Comparison of ENCODE assay signal across 21 cellular contexts in the genomic region with DNA sequence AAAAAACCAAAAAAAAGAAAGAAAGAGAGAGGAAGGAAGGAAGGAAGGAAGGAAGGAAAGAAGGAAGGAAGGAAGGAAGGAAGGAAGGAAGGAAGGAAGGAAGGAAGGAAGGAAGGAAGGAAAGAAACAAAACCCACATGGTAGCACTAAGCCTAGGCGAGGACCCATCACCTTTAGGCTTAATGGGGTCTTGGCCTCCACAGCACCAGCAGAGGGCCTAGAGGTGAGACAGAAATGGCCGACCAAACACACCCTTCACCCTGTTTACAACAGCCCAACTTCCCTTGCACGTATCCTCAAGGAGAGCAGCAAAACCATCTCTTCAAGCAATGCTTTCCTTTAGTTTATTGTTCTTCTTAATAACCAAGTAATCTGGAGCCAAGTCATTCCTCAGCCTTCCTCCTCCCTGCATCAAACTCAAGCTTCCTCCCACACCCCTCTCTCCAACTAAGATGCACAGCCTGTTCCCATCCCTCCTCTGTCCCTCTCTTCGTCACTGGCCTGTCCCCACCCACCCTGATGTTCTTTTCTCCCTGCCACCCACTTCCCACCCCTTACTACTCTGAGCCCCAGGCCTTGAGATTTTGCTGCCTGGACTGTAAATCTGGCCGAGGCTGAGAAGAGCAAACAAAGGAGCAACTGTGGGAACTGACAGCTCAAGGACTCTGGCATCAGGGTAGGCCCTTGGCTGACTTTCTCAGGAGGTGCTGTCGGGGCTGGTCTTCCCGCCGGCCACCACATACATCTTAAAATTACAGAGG. TPM values are rescaled to one million over a fixed set of nuclear protein-coding genes. Genes with fewer than 3 reads are reported as not detected.
A peak's percentile ranks its signal among the peaks of the same experiment; 100 is the strongest.
DNase-seq lines count a peak whose midpoint lies in the region; ATAC-seq and TF ChIP-seq lines count a peak whose summit lies in the region.
"Had no signal": no experiment of that assay in that cellular context is flagged by ENCODE, and none has a peak within 500 bp of the region (broad histone marks: within the 10 kb centered on the region; RNA-seq: fewer than 3 reads in every experiment).

No MANE protein-coding gene starts in this region.

- POLR2A ChIA-PET in WTC11 (lab: Charles Lee), result no interaction called here

- no peaks in the 10 kb centered on the region for H3K9me3 ChIP-seq in testis
- H3K9me3 ChIP-seq in smooth muscle cell (replicated peaks; ENCODE audit: low read depth), result no peaks in the 10 kb centered on the region
- H3K9me3 ChIP-seq: thoracic aorta had no signal

- H3K79me2 ChIP-seq in smooth muscle cell (ENCODE audit: low read depth), result no peaks in the 10 kb centered on the region

- H3K27me3 Mint-ChIP-seq in activated CD4-positive, alpha-beta T cell treated with anti-CD3 and anti-CD28 coated beads, Interleukin-2, amount 10 ng/mL, durations not matched to agents 24 days and 14 days, result peaks cover 8% of the 10 kb centered on the region
- H3K27me3 Mint-ChIP-seq in WTC11 (ENCODE audit: low read depth), result no peaks in the 10 kb centered on the region; the same call in 1 of the 2 replicates
- no peaks in the 10 kb centered on the region for H3K27me3 Mint-ChIP-seq in memory B cell

- CTCF ChIA-PET in WTC11 (lab: Charles Lee), result no interaction called here

- no peaks in the 10 kb centered on the region for H3K9me3 Mint-ChIP-seq in activated CD4-positive, alpha-beta T cell treated with anti-CD3 and anti-CD28 coated beads, Interleukin-2, amount 10 ng/mL, durations not matched to agents 24 days and 14 days
- H3K9me3 Mint-ChIP-seq in WTC11 (no peaks in the 10 kb centered on the region), memory B cell (no peaks in the 10 kb centered on the region)
- H3K9me3 Mint-ChIP-seq: naive thymus-derived CD4-positive, alpha-beta T cell had no signal

- H3K4me2 ChIP-seq in smooth muscle cell, result no peak overlapping the region

- 37 to 53% methylated on average over 8 of the region's 8 CpGs for WGBS in testis, 2 donors
- 81% methylated on average over 8 of the region's 8 CpGs for WGBS in smooth muscle cell (ENCODE audit: low lambda C conversion rate)

- H3K27ac ChIP-seq in testis (peak overlapping the region; percentile 59 to 83), smooth muscle cell (ENCODE audit: low read depth) (no peak overlapping the region)
- H3K27ac ChIP-seq: 22Rv1, thoracic aorta had no signal

- no peaks in the 10 kb centered on the region for H3F3A ChIP-seq in smooth muscle cell (ENCODE audit: low read depth)

- intact Hi-C loops in activated CD4-positive, alpha-beta T cell treated with anti-CD3 and anti-CD28 coated beads, Interleukin-2, amount 10 ng/mL, durations not matched to agents 24 days and 14 days (cut with micrococcal nuclease), result no loop called here
- intact Hi-C loops in testis (cut with DNase I; ENCODE audit: low total_unique reads), result no loop called here

- H4K20me1 ChIP-seq in smooth muscle cell (ENCODE audit: low read depth), result no peaks in the 10 kb centered on the region

- H3K36me3 ChIP-seq in testis (ENCODE audit: low read depth, missing control alignments) (no peaks in the 10 kb centered on the region), smooth muscle cell (ENCODE audit: low read depth) (no peaks in the 10 kb centered on the region)
- H3K36me3 ChIP-seq: thoracic aorta had no signal

- peak; percentile 41; the same call in 1 of the 2 replicates for ATAC-seq in WTC11
- peak; percentile 54 for ATAC-seq in memory B cell (ENCODE audit: low read depth)
- ATAC-seq: naive thymus-derived CD4-positive, alpha-beta T cell had no signal

- H2AFZ ChIP-seq in smooth muscle cell (ENCODE audit: low read depth), result no peak overlapping the region

- H3K27me3 ChIP-seq in testis (no peaks in the 10 kb centered on the region), smooth muscle cell (ENCODE audit: low read depth) (no peaks in the 10 kb centered on the region)
- H3K27me3 ChIP-seq: BLaER1 treated with 17β-estradiol and CSF1 and Interleukin-3, amounts not matched to agents 10 nM and 100 nM had no signal

- H3K4me3 ChIP-seq in testis (no peak overlapping the region), smooth muscle cell (no peak overlapping the region)
- H3K4me3 ChIP-seq: BLaER1 treated with 17β-estradiol and CSF1 and Interleukin-3, amounts not matched to agents 10 nM and 100 nM; thoracic aorta had no signal

- TF ChIP-seq CTCF in WTC11 (IDR thresholded peaks at IDR 0.05), result no peak
- TF ChIP-seq CTCF in testis (IDR thresholded peaks at IDR 0.05), result no peak
- TF ChIP-seq CTCF in smooth muscle cell (IDR thresholded peaks at IDR 0.05; ENCODE audit: borderline replicate concordance, insufficient read depth, poor library complexity, severe bottlenecking), result no peak

- peak overlapping the region; percentile 72 for H3K27ac Mint-ChIP-seq in activated CD4-positive, alpha-beta T cell treated with anti-CD3 and anti-CD28 coated beads, Interleukin-2, amount 10 ng/mL, durations not matched to agents 24 days and 14 days
- H3K27ac Mint-ChIP-seq in WTC11 (no peak overlapping the region), memory B cell (peak overlapping the region; percentile 90)

- no peak overlapping the region for H3K9ac ChIP-seq in smooth muscle cell (ENCODE audit: low read depth)
- H3K9ac ChIP-seq: BLaER1 treated with 17β-estradiol and CSF1 and Interleukin-3, amounts not matched to agents 10 nM and 100 nM had no signal

- H3K4me3 Mint-ChIP-seq in activated CD4-positive, alpha-beta T cell treated with anti-CD3 and anti-CD28 coated beads, Interleukin-2, amount 10 ng/mL, durations not matched to agents 24 days and 14 days, result no peak overlapping the region
- H3K4me3 Mint-ChIP-seq in WTC11 (no peak overlapping the region), memory B cell (no peak overlapping the region)
- H3K4me3 Mint-ChIP-seq: naive thymus-derived CD4-positive, alpha-beta T cell had no signal

- no peak for TF ChIP-seq POLR2A in testis (IDR thresholded peaks at IDR 0.05)

- H3K36me3 Mint-ChIP-seq in activated CD4-positive, alpha-beta T cell treated with anti-CD3 and anti-CD28 coated beads, Interleukin-2, amount 10 ng/mL, durations not matched to agents 24 days and 14 days (ENCODE audit: low read depth), result peaks cover 46% of the 10 kb centered on the region
- H3K36me3 Mint-ChIP-seq in WTC11 (no peaks in the 10 kb centered on the region), memory B cell (peaks cover 42% of the 10 kb centered on the region)

- no peak for DNase-seq in activated CD4-positive, alpha-beta T cell treated with anti-CD3 and anti-CD28 coated beads, Interleukin-2, amount 10 ng/mL, durations not matched to agents 24 days and 14 days
- DNase-seq in activated CD4-positive, alpha-beta T cell treated with anti-CD3 and anti-CD28 coated beads, Interleukin-2, amount 50 U/mL, for 48 hours, result no peak
- DNase-seq in WTC11 (ENCODE audit: low spot score) (no peak), memory B cell (ENCODE audit: low spot score in 2 of 2) (no peak), testis (peak; percentile 89), NCI-H2227 (lab: John Stamatoyannopoulos, UW; ENCODE audit: unreplicated experiment) (no peak), smooth muscle cell (lab: John Stamatoyannopoulos, UW; ENCODE audit: unreplicated experiment) (no peak), NCI-H345 treated with DMSO at 0.1 percent for 48 hours (lab: John Stamatoyannopoulos, UW; ENCODE audit: unreplicated experiment) (no peak)
- DNase-seq: activated effector memory CD4-positive, alpha-beta T cell treated with anti-CD3 and anti-CD28 coated beads, Interleukin-2, amount 50 U/mL, for 16 hours; DMS153; KBM-7; naive thymus-derived CD4-positive, alpha-beta T cell; NCI-H82; SW 1271 had no signal

- H3K4me1 ChIP-seq in testis (peaks cover 20% of the 10 kb centered on the region), smooth muscle cell (ENCODE audit: low read depth) (no peaks in the 10 kb centered on the region)

- H3K4me1 Mint-ChIP-seq in activated CD4-positive, alpha-beta T cell treated with anti-CD3 and anti-CD28 coated beads, Interleukin-2, amount 10 ng/mL, durations not matched to agents 24 days and 14 days, result peaks cover 4% of the 10 kb centered on the region
- H3K4me1 Mint-ChIP-seq in WTC11, result no peaks in the 10 kb centered on the region
- peaks cover 43% of the 10 kb centered on the region for H3K4me1 Mint-ChIP-seq in memory B cell

TF ChIP-seq in WTC11, 78 proteins besides CTCF, POLR2A, EP300 and RAD21 (continues in another document):
- TF ChIP-seq, protein P1, sequence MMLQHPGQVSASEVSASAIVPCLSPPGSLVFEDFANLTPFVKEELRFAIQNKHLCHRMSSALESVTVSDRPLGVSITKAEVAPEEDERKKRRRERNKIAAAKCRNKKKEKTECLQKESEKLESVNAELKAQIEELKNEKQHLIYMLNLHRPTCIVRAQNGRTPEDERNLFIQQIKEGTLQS (CRISPR knock-in tag; conservative IDR thresholded peaks at IDR 0.05), result no peak
- TF ChIP-seq, protein P2, sequence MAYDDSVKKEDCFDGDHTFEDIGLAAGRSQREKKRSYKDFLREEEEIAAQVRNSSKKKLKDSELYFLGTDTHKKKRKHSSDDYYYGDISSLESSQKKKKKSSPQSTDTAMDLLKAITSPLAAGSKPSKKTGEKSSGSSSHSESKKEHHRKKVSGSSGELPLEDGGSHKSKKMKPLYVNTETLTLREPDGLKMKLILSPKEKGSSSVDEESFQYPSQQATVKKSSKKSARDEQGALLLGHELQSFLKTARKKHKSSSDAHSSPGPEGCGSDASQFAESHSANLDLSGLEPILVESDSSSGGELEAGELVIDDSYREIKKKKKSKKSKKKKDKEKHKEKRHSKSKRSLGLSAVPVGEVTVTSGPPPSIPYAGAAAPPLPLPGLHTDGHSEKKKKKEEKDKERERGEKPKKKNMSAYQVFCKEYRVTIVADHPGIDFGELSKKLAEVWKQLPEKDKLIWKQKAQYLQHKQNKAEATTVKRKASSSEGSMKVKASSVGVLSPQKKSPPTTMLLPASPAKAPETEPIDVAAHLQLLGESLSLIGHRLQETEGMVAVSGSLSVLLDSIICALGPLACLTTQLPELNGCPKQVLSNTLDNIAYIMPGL (CRISPR knock-in tag; IDR thresholded peaks at IDR 0.05), result no peak
- TF ChIP-seq ESRRA (CRISPR knock-in tag; IDR thresholded peaks at IDR 0.05; ENCODE audit: borderline replicate concordance), result no peak
- TF ChIP-seq FOXK1 (CRISPR knock-in tag; IDR thresholded peaks at IDR 0.05), result no peak
- no peak for TF ChIP-seq TP53 (CRISPR knock-in tag; IDR thresholded peaks at IDR 0.05)
- TF ChIP-seq ZNF671 (CRISPR knock-in tag; IDR thresholded peaks at IDR 0.05), result no peak

RNA-seq across cellular contexts. Expression of a gene that starts 26.0 kb away (rescaled TPM):
- total RNA-seq in activated CD4-positive, alpha-beta T cell treated with anti-CD3 and anti-CD28 coated beads, Interleukin-2, amount 10 ng/mL, durations not matched to agents 24 days and 14 days, result 65.6 and 68.9 TPM in 2 replicates
- 0.07 to 0.27 TPM (median 0.22 TPM) in 3 replicates for total RNA-seq in WTC11 (2021)
- 1 to 10 TPM; 2.8 to 4.6 TPM for total RNA-seq in testis
- 2.7 TPM for polyA plus RNA-seq in testis (ENCODE audit: insufficient read depth, low read depth, low replicate concordance)
- total RNA-seq in smooth muscle cell, result 0.13 TPM in 1 of 2 replicates, not detected in the other
- not detected in 2 replicates for polyA plus RNA-seq in smooth muscle cell
- total RNA-seq: fibroblast of villous mesenchyme, renal cortical epithelial cell, RPMI7951, thoracic aorta had no signal

RNA-seq across cellular contexts. Expression of a gene that starts 54.8 kb away (rescaled TPM):
- 0.21 and 0.37 TPM in 2 replicates for total RNA-seq in activated CD4-positive, alpha-beta T cell treated with anti-CD3 and anti-CD28 coated beads, Interleukin-2, amount 10 ng/mL, durations not matched to agents 24 days and 14 days
- total RNA-seq in WTC11 (2021) (2.7 to 3.0 TPM (median 3.0 TPM) in 3 replicates), testis (1 to 10 TPM; 6.4 to 9.0 TPM), smooth muscle cell (not detected in 2 replicates)
- polyA plus RNA-seq in testis (ENCODE audit: insufficient read depth, low read depth, low replicate concordance) (11.5 TPM), smooth muscle cell (0.43 TPM in 1 of 2 replicates, not detected in the other)
- total RNA-seq: fibroblast of villous mesenchyme; lower leg skin; naive thymus-derived CD4-positive, alpha-beta T cell; renal cortical epithelial cell had no signal
- polyA plus RNA-seq: naive thymus-derived CD4-positive, alpha-beta T cell had no signal

Comparison
In these comparisons a context has a peak if more than half of its experiments do, and no peak if none do; other contexts are left out.
1. RNA of a gene that starts 26.0 kb away (total RNA-seq): 65.6 to 68.9 TPM in activated CD4-positive, alpha-beta T cell treated with anti-CD3 and anti-CD28 coated beads, Interleukin-2, amount 10 ng/mL, durations not matched to agents 24 days and 14 days; 2.8 to 4.6 TPM in testis, 0.07 to 0.27 TPM in WTC11 and 0.13 TPM in smooth muscle cell; every median in the first group is over 10 times any median in the second.